17 cellular contexts compared by ENCODE assay signal in the genomic region with DNA sequence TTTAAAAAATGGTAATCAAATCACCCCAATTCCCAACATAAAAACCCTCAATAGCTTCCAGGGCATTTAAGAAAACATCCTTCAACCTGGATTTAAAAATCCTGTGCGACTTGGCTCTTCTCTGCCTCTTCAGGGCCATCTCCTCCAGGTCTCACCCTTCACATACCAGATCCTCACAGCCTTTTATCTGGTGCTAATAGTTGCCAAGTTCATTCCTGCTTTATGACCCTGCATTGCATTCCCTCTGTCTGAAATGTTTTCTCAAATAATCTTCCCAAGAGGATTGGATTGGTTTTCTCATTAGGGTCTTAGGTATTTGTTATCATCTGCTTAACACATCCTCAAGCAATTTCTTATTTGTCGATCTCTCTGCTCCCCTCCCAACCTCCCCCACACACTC.
"Had no signal": no experiment of that assay in that cellular context is flagged by ENCODE, and none has a peak within 500 bp of the region (broad histone marks: within the 10 kb centered on the region; RNA-seq: fewer than 3 reads in every experiment).

No MANE protein-coding gene starts in this region.

- H3K4me3 Mint-ChIP-seq: natural killer cell; stimulated activated effector memory CD8-positive, alpha-beta T cell treated with anti-CD3 and anti-CD28 coated beads, Interleukin-12 subunit alpha, Interleukin-12 subunit beta, amount 100 ng/mL, for 72 hours; type B pancreatic cell had no signal

- H3K9me3 ChIP-seq: right atrium auricular region, suprapubic skin, thyroid gland had no signal

- H3K36me3 Mint-ChIP-seq: natural killer cell; stimulated activated effector memory CD8-positive, alpha-beta T cell treated with anti-CD3 and anti-CD28 coated beads, Interleukin-12 subunit alpha, Interleukin-12 subunit beta, amount 100 ng/mL, for 72 hours; type B pancreatic cell had no signal

- H3K4me3 ChIP-seq: coronary artery, hepatocyte, right atrium auricular region, suprapubic skin, thyroid gland had no signal

- H3K27me3 Mint-ChIP-seq: type B pancreatic cell had no signal

- H3K4me1 Mint-ChIP-seq: natural killer cell; stimulated activated effector memory CD8-positive, alpha-beta T cell treated with anti-CD3 and anti-CD28 coated beads, Interleukin-12 subunit alpha, Interleukin-12 subunit beta, amount 100 ng/mL, for 72 hours had no signal

- ATAC-seq: left lobe of liver; natural killer cell; stimulated activated effector memory CD8-positive, alpha-beta T cell treated with anti-CD3 and anti-CD28 coated beads, Interleukin-12 subunit alpha, Interleukin-12 subunit beta, amount 100 ng/mL, for 72 hours; stimulated activated naive CD8-positive, alpha-beta T cell treated with anti-CD3 and anti-CD28 coated beads, Interleukin-15, Interleukin-2, amounts not matched to agents 100 U/mL and 50 U/mL, for 24 hours had no signal

- H3K27ac Mint-ChIP-seq: natural killer cell; stimulated activated effector memory CD8-positive, alpha-beta T cell treated with anti-CD3 and anti-CD28 coated beads, Interleukin-12 subunit alpha, Interleukin-12 subunit beta, amount 100 ng/mL, for 72 hours; type B pancreatic cell had no signal

- H3K4me1 ChIP-seq: right atrium auricular region, suprapubic skin, thyroid gland had no signal

- H3K4me2 ChIP-seq: hepatocyte had no signal

- DNase-seq: effector CD4-positive, alpha-beta T cell; foreskin melanocyte; head of caudate nucleus; kidney; mammary epithelial cell; natural killer cell; stimulated activated CD4-positive, alpha-beta T cell treated with anti-CD3 and anti-CD28 coated beads, Interleukin-4, amount 100 ng/mL, for 1 hour; stimulated activated CD8-positive, alpha-beta memory T cell treated with anti-CD3 and anti-CD28 coated beads, Interleukin-4, amount 100 ng/mL, for 48 hours; stimulated activated naive CD8-positive, alpha-beta T cell treated with anti-CD3 and anti-CD28 coated beads, Interleukin-15, Interleukin-2, amounts not matched to agents 100 U/mL and 50 U/mL, for 24 hours; thyroid gland had no signal

- H3K27me3 ChIP-seq: hepatocyte, right atrium auricular region, suprapubic skin, thyroid gland had no signal

- H3K79me2 ChIP-seq: hepatocyte had no signal

- H3K27ac ChIP-seq: coronary artery, hepatocyte, right atrium auricular region, suprapubic skin, thyroid gland had no signal

- H3K9me3 Mint-ChIP-seq: type B pancreatic cell had no signal

- H3K36me3 ChIP-seq: right atrium auricular region, suprapubic skin, thyroid gland had no signal
